In genomic region chr5:112551437-112552018, GRCh38 we compare ENCODE assay signal across 8 cellular contexts.
DNase-seq lines count a peak whose midpoint lies in the region; ATAC-seq and TF ChIP-seq lines count a peak whose summit lies in the region.

No MANE protein-coding gene starts in this region.

- H2AK5ac ChIP-seq in trophoblast cell (ENCODE audit: low read length), result no peak overlapping the region

- H3K9me3 ChIP-seq in HEK293 (ENCODE audit: control insufficient read depth, insufficient read depth, low read depth, low read length), result no peaks in the 10 kb centered on the region
- H3K9me3 ChIP-seq in trophoblast cell (ENCODE audit: insufficient read depth, low read depth, low read length), result peaks cover 3% of the 10 kb centered on the region

- no peaks in the 10 kb centered on the region for H3K4me1 ChIP-seq in HEK293 (ENCODE audit: control insufficient read depth, insufficient read depth, low read length)
- no peaks in the 10 kb centered on the region for H3K4me1 ChIP-seq in foreskin keratinocyte
- H3K4me1 ChIP-seq in trophoblast cell (ENCODE audit: control insufficient read depth in 1 of 2, insufficient read depth in 2 of 2, low read length in 2 of 2), result no peaks in the 10 kb centered on the region

- TF ChIP-seq CTCF in HEK293 (tag by site-specific recombination; IDR thresholded peaks at IDR 0.05) (no peak; the same call in 1 of the 2 replicates), foreskin keratinocyte (conservative IDR thresholded peaks at IDR 0.05) (peak; percentile 89)

- H2BK5ac ChIP-seq in trophoblast cell (ENCODE audit: low read depth, low read length, poor library complexity), result no peak overlapping the region

- H3K79me1 ChIP-seq in trophoblast cell (ENCODE audit: low read length), result no peaks in the 10 kb centered on the region

- no peak overlapping the region for H2AFZ ChIP-seq in trophoblast cell (ENCODE audit: insufficient read depth, low read length, poor library complexity)

- no peak overlapping the region for H2BK120ac ChIP-seq in trophoblast cell (ENCODE audit: insufficient read depth, low read length, poor library complexity)

- H3K23ac ChIP-seq in trophoblast cell (ENCODE audit: low read length), result no peak overlapping the region

- H2BK12ac ChIP-seq in trophoblast cell (ENCODE audit: low read length), result no peak overlapping the region

- ATAC-seq in activated CD4-positive, CD25-positive, alpha-beta regulatory T cell treated with anti-CD3 and anti-CD28 coated beads, Interleukin-2, amount 50 U/mL, for 24 hours, result no peak
- ATAC-seq in foreskin keratinocyte (peak; percentile 54), HG03521 (IDR thresholded peaks at IDR 0.05; ENCODE audit: unreplicated experiment) (no peak)

- no peak overlapping the region for H3K14ac ChIP-seq in trophoblast cell (ENCODE audit: low read length)

- no peak overlapping the region for H3K9ac ChIP-seq in trophoblast cell (ENCODE audit: low read length)

- H4K8ac ChIP-seq in trophoblast cell (ENCODE audit: low read depth, low read length), result no peak overlapping the region

- DNase-seq in activated CD4-positive, CD25-positive, alpha-beta regulatory T cell treated with anti-CD3 and anti-CD28 coated beads, Interleukin-2, amount 50 U/mL, for 16 hours (ENCODE audit: low read depth, low spot score), result peak; percentile 6
- DNase-seq in NCI-H2227 treated with DMSO at 0.1 percent for 48 hours (lab: John Stamatoyannopoulos, UW), result peak; percentile 69
- DNase-seq in activated CD4-positive, alpha-beta T cell treated with anti-CD3 and anti-CD28 coated beads, Interleukin-2, amount 50 U/mL, for 48 hours, result peak; percentile 3 to 8
- peak in 1 of 2 donors; percentile 36 for DNase-seq in foreskin keratinocyte
- DNase-seq in trophoblast cell, result peak; percentile 57 to 84

- H3K4me3 ChIP-seq in HEK293 (ENCODE audit: low read depth, low read length) (no peak overlapping the region), trophoblast cell (ENCODE audit: low read depth, low read length) (no peak overlapping the region)

- CTCF ChIA-PET in HEK293 (lab: Yijun Ruan, JAX), result interaction anchor here (0.6 to 15.0 kb wide), 65 partner anchors 7 to 1711 kb away, joined by 3 to 138 read pairs (median 3); no protein-coding TSS in a partner anchor

- no peaks in the 10 kb centered on the region for H3K79me2 ChIP-seq in trophoblast cell (ENCODE audit: control insufficient read depth, insufficient read depth, low read length, poor library complexity)

- H3K27ac ChIP-seq in HEK293 (ENCODE audit: extremely low read depth, low read depth, low read length), result no peak overlapping the region
- H3K27ac ChIP-seq in foreskin keratinocyte, result no peak overlapping the region
- no peak overlapping the region for H3K27ac ChIP-seq in trophoblast cell (ENCODE audit: low read depth, low read length)

- H3K18ac ChIP-seq in trophoblast cell (ENCODE audit: low read length), result no peak overlapping the region

- H3K36me3 ChIP-seq in HEK293 (ENCODE audit: control insufficient read depth in 2 of 2, insufficient read depth in 1 of 2, low read length in 2 of 2) (no peaks in the 10 kb centered on the region), trophoblast cell (ENCODE audit: control insufficient read depth in 1 of 2, insufficient read depth in 2 of 2, low read length in 2 of 2) (no peaks in the 10 kb centered on the region)

- no peak overlapping the region for H3K4ac ChIP-seq in trophoblast cell (ENCODE audit: low read depth, low read length)

- H4K91ac ChIP-seq in trophoblast cell (ENCODE audit: low read depth, low read length), result no peak overlapping the region

- H3K27me3 ChIP-seq in foreskin keratinocyte (peaks cover 20% of the 10 kb centered on the region), trophoblast cell (ENCODE audit: insufficient read depth, low read length) (no peaks in the 10 kb centered on the region)

- POLR2A ChIA-PET in HEK293 (lab: Yijun Ruan, JAX), result no interaction called here

- H4K12ac ChIP-seq in trophoblast cell (ENCODE audit: low read depth, low read length), result no peak overlapping the region

- no CpG with 5 or more reads among the region's 5 CpGs for WGBS in trophoblast cell (ENCODE audit: extremely low coverage, insufficient coverage, insufficient read length)

- no peak overlapping the region for H3K4me2 ChIP-seq in trophoblast cell (ENCODE audit: low read length)

TF ChIP-seq in HEK293, 187 proteins besides CTCF, POLR2A, EP300 and RAD21:
- peak; percentile 79 for TF ChIP-seq ZNF654 (tag by site-specific recombination; IDR thresholded peaks at IDR 0.05; ENCODE audit: low read depth)
- TF ChIP-seq ZNF521 (tag by site-specific recombination; IDR thresholded peaks at IDR 0.05), result no peak
- peak; percentile 94 for TF ChIP-seq ZSCAN30 (tag by site-specific recombination; IDR thresholded peaks at IDR 0.05)
